ENCODE assay signal across 7 cellular contexts in the genomic region with DNA sequence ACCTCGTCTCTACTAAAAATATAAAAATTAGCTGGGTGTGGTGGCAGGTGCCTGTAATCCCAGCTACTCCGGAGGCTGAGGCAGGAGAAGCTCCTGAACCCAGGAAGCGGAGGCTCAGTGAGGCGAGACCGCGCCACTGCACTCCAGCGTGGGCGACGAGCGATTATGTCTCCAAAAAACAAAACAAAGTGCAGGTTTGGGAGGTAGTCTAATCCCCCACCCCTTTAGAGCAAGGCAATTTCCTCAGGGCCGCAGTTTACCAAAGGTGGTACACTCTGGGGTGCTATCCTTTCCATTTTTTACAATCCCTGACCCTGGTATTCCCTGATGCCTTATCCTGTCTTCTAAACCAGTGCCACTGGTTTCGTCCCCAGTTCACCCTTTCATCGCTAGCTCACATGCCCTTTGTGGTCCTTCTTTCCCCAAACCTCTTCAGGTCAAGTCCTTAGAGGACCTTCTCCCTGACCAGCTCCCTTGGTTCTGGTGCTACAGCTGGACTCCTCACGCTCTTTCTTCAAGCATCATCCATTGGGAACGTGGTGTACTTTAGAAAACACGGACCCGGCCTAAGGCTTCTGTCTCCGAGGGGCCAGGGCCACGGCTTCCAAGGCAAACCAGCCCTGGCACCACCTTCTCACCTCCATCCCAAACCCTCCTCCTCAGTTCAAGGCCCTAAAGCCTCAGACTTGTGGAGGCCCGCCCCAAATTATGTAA. TPM values are rescaled to one million over a fixed set of nuclear protein-coding genes. Genes with fewer than 3 reads are reported as not detected.
DNase-seq lines count a peak whose midpoint lies in the region; FAIRE-seq and TF ChIP-seq lines count a peak whose summit lies in the region.

No MANE protein-coding gene starts in this region.

- no peak for FAIRE-seq in H1 (lab: Jason Lieb, UNC)

- H4K20me1 ChIP-seq in PC-9 (ENCODE audit: insufficient read depth): no peaks in the 10 kb centered on the region
- H4K20me1 ChIP-seq in H1 (replicated peaks in 1 of 2; ENCODE audit: control insufficient read depth in 1 of 2, insufficient read depth in 2 of 2, low read length in 2 of 2): peaks cover 4 to 5% of the 10 kb centered on the region in 2 experiments

- TF ChIP-seq RAD21 in H1 (IDR thresholded peaks at IDR 0.05 in 1 of 2, conservative IDR thresholded peaks at IDR 0.05 in 1 of 2; ENCODE audit: low read depth in 2 of 2, low read length in 2 of 2): no peak

- no peaks in the 10 kb centered on the region for H3K27me3 Mint-ChIP-seq in neural crest cell (ENCODE audit: low read depth)

- H3K79me1 ChIP-seq in H1 (ENCODE audit: low read depth, low read length): peaks cover 9% of the 10 kb centered on the region

- no peak for TF ChIP-seq POLR2A in H1 (IDR thresholded peaks at IDR 0.05; ENCODE audit: control extremely low read depth in 1 of 2, low read depth in 2 of 2, low read length in 2 of 2)

- H3K14ac ChIP-seq in H1 (ENCODE audit: insufficient read length): no peak overlapping the region

- H3K4me3 ChIP-seq in GM12865 (ENCODE audit: low read depth, low read length): peak overlapping the region; percentile 81
- H3K4me3 ChIP-seq in PC-9: peak overlapping the region; percentile 98
- peak overlapping the region; percentile 77 to 98 (median 79) for H3K4me3 ChIP-seq in H1 (ENCODE audit: extremely low read depth in 1 of 4, insufficient read depth in 2 of 4, low read depth in 3 of 4, low read length in 4 of 4)

- no peak overlapping the region for H3K4ac ChIP-seq in H1 (replicated peaks; ENCODE audit: insufficient read length, low read depth, low read length)

- H2BK120ac ChIP-seq in H1 (replicated peaks; ENCODE audit: low read depth, low read length): no peak overlapping the region

- TF ChIP-seq CTCF in GM12865 (IDR thresholded peaks at IDR 0.05; ENCODE audit: insufficient read depth, low read depth, low read length, missing control alignments) (no peak), PC-9 (conservative IDR thresholded peaks at IDR 0.05) (no peak), H1 (IDR thresholded peaks at IDR 0.05; ENCODE audit: control extremely low read depth in 1 of 3, insufficient read depth in 1 of 3, low read depth in 1 of 3, low read length in 3 of 3) (no peak), neural crest cell (conservative IDR thresholded peaks at IDR 0.05) (no peak)

- no peak for DNase-seq in GM12865 (ENCODE audit: low read depth)
- peak in 1 of 2 experiments; percentile 41 for DNase-seq in PC-9
- no peak for DNase-seq in H1 (ENCODE audit: low read depth in 1 of 2, low spot score in 2 of 2)
- no peak for DNase-seq in neural crest cell (ENCODE audit: low read depth, low spot score)
- no peak for DNase-seq in GF-D8 (lab: John Stamatoyannopoulos, UW)
- no peak for DNase-seq in stimulated activated CD4-positive, alpha-beta T cell treated with anti-CD3 and anti-CD28 coated beads, Interleukin-4, amount 100 ng/mL, for 4 hours
- no peak for DNase-seq in D341Med (ENCODE audit: low spot score)

- H3K27ac ChIP-seq in PC-9 (peak overlapping the region; percentile 67), H1 (ENCODE audit: low read depth, low read length) (no peak overlapping the region)

- peaks cover 14% of the 10 kb centered on the region for H3K23me2 ChIP-seq in H1 (ENCODE audit: low read depth, low read length)

- H2BK5ac ChIP-seq in H1 (ENCODE audit: low read depth, low read length): no peak overlapping the region; the same call in 1 of the 2 replicates

- no peaks in the 10 kb centered on the region for H3K9me3 Mint-ChIP-seq in neural crest cell

- H3K4me2 ChIP-seq in PC-9: peak overlapping the region; percentile 96
- H3K4me2 ChIP-seq in H1 (ENCODE audit: insufficient read depth in 1 of 2, low read depth in 2 of 2, low read length in 2 of 2): peak overlapping the region; percentile 75 to 92

- no peak overlapping the region for H4K5ac ChIP-seq in H1 (ENCODE audit: insufficient read length, low read depth, low read length)

- H3K36me3 ChIP-seq in PC-9 (ENCODE audit: low read depth) (peaks cover 20% of the 10 kb centered on the region), H1 (ENCODE audit: control insufficient read depth in 2 of 4, insufficient read depth in 4 of 4, low read length in 3 of 4) (peaks cover 0 to 3% (median 0%) of the 10 kb centered on the region in 4 experiments; a peak in 3 of 8 replicates)

- H3K4me1 Mint-ChIP-seq in neural crest cell: peaks cover 54% of the 10 kb centered on the region

- CTCF ChIA-PET in PC-9 (lab: Charles Lee) (interaction anchor here (1.0 kb wide), 1 partner anchor 12 kb away, joined by 3 read pairs; no protein-coding TSS in a partner anchor), H1 (lab: Charles Lee; ENCODE audit: partially characterized antibody) (interaction anchor here (0.9 to 3.6 kb wide), 8 partner anchors 10 to 85 kb away, joined by 3 to 19 read pairs (median 4); no protein-coding TSS in a partner anchor)

- peak overlapping the region; percentile 36; the same call in 1 of the 2 replicates for H2BK15ac ChIP-seq in H1 (ENCODE audit: low read length)

- H3K9me3 ChIP-seq in PC-9 (ENCODE audit: insufficient read depth, low read depth): no peaks in the 10 kb centered on the region
- no peaks in the 10 kb centered on the region for H3K9me3 ChIP-seq in H1 (ENCODE audit: insufficient read depth in 2 of 2, low read depth in 1 of 2, low read length in 1 of 2)

- H2AFZ ChIP-seq in PC-9: peak overlapping the region; percentile 99
- H2AFZ ChIP-seq in H1 (ENCODE audit: low read length): no peak overlapping the region

- H3K36me3 Mint-ChIP-seq in neural crest cell (ENCODE audit: low read depth): peaks cover 4% of the 10 kb centered on the region

- no peak overlapping the region for H3K23ac ChIP-seq in H1 (ENCODE audit: insufficient read length)

- WGBS in H1 (ENCODE audit: extremely low coverage in 1 of 2, insufficient coverage in 1 of 2, insufficient read length in 1 of 2, insufficient replicate concordance in 2 of 2, low coverage in 1 of 2, low lambda C conversion rate in 2 of 2, missing lambda C conversion rate in 1 of 2), 2 experiments: 76% methylated on average over 20 of the region's 20 CpGs; no CpG with 5 or more reads in 1 of the 2 experiments

- H3K27ac Mint-ChIP-seq in neural crest cell (ENCODE audit: unreplicated experiment): peak overlapping the region; percentile 94

- no TSS peak for BruUV-seq in PC-9 (replicated peaks; lab: Mats Ljungman, UMichigan)

- peaks cover 38% of the 10 kb centered on the region for H3F3A ChIP-seq in PC-9 (ENCODE audit: insufficient read depth, low read depth)

- H2AK5ac ChIP-seq in H1 (ENCODE audit: low read depth, low read length): no peak overlapping the region

- H3K4me3 Mint-ChIP-seq in neural crest cell: peak overlapping the region; percentile 97

- no peaks in the 10 kb centered on the region for H3K9me2 ChIP-seq in PC-9 (ENCODE audit: insufficient read depth)

- H4K8ac ChIP-seq in H1 (ENCODE audit: extremely low read depth, insufficient read depth, low read length): no peak overlapping the region

- intact Hi-C loops in PC-9 (cut with micrococcal nuclease; ENCODE audit: unreplicated experiment): loop anchor here (1.0 to 10.0 kb wide), 3 partner anchors 13 to 940 kb away; partner anchors contain the start of gene DHCR24

- peak overlapping the region in 1 of 4 experiments; percentile 10; a peak in 2 of 7 replicates for H3K9ac ChIP-seq in H1 (replicated peaks in 1 of 4; ENCODE audit: extremely low read depth in 1 of 4, low read depth in 3 of 4, low read length in 3 of 4)

- H3K56ac ChIP-seq in H1 (replicated peaks; ENCODE audit: insufficient read length, low read depth, low read length): no peak overlapping the region

- H3K27me3 ChIP-seq in PC-9 (ENCODE audit: insufficient read depth, low read depth) (no peaks in the 10 kb centered on the region), H1 (replicated peaks in 1 of 4; ENCODE audit: control insufficient read depth in 3 of 4, extremely low read depth in 1 of 4, insufficient read depth in 3 of 4, low read length in 3 of 4) (no peaks in the 10 kb centered on the region)

- H3K18ac ChIP-seq in H1 (ENCODE audit: extremely low read depth, low read length): 0 out of 2 replicates have a peak overlapping the region, but pooled peaks have one; percentile 41

- no peak for TF ChIP-seq EP300 in H1 (IDR thresholded peaks at IDR 0.05; ENCODE audit: borderline replicate concordance in 1 of 2, low read depth in 2 of 2, low read length in 2 of 2)

- H2BK20ac ChIP-seq in H1 (ENCODE audit: low read length): no peak overlapping the region

- no peak overlapping the region for H2BK12ac ChIP-seq in H1 (ENCODE audit: low read depth, low read length)

- H3K79me2 ChIP-seq in PC-9 (ENCODE audit: low read depth) (peaks cover 65% of the 10 kb centered on the region), H1 (ENCODE audit: control insufficient read depth in 1 of 2, insufficient read depth in 2 of 2, low read length in 2 of 2) (peaks cover 0 to 40% of the 10 kb centered on the region in 2 experiments; a peak in 2 of 4 replicates)

- POLR2A ChIA-PET in PC-9 (lab: Charles Lee; ENCODE audit: unreplicated experiment) (interaction anchor here (0.5 to 0.8 kb wide), 4 partner anchors 66 to 1192 kb away, joined by 3 to 8 read pairs (median 5); no protein-coding TSS in a partner anchor), H1 (lab: Charles Lee; ENCODE audit: partially characterized antibody) (interaction anchor here (1.3 to 2.1 kb wide), 4 partner anchors 12 to 31 kb away, joined by 4 to 6 read pairs (median 4); no protein-coding TSS in a partner anchor)

- peaks cover 47% of the 10 kb centered on the region for H3K4me1 ChIP-seq in PC-9 (replicated peaks; ENCODE audit: insufficient read depth)
- peaks cover 4 to 13% (median 7%) of the 10 kb centered on the region in 4 experiments for H3K4me1 ChIP-seq in H1 (replicated peaks in 1 of 4; ENCODE audit: control insufficient read depth in 3 of 4, insufficient read depth in 4 of 4, low read length in 3 of 4)

- H4K91ac ChIP-seq in H1 (replicated peaks; ENCODE audit: insufficient read length, low read length): no peak overlapping the region

RNA-seq across cellular contexts. Expression of gene IFT25, which starts 0.9 kb away (rescaled TPM):
- 98.8 and 128 TPM in 2 replicates for total RNA-seq in PC-9 (2021)
- 29.7 and 36.3 TPM in 2 replicates for total RNA-seq in H1 (2021; fragmentation: NEBNext Ultra II Directional; extraction: Animal tissue kit (Norgen Biotek cat#: 25700))
- 11.3 and 15.0 TPM in 2 replicates for polyA plus RNA-seq in H1 (2011; rRNA removed)
- 22.9 TPM for polyA plus RNA-seq in H1 (2011; cell fraction: cytosol; rRNA removed)
- polyA plus RNA-seq in H1 (2011; cell fraction: nucleus; rRNA removed): 7.7 TPM
- polyA plus RNA-seq in H1 (2012, experiment 1 of 2): 26.8 to 58.2 TPM (median 33.2 TPM) in 4 replicates
- polyA plus RNA-seq in H1 (2012, experiment 2 of 2): 24.3 TPM
- polyA plus RNA-seq in H1 (2013, experiment 1 of 2): 40.4 TPM
- polyA plus RNA-seq in H1 (2013, experiment 2 of 2): 42.1 TPM
- 4.2 and 5.5 TPM in 2 replicates for polyA minus RNA-seq in H1 (2011; rRNA and poly(A)+ RNA removed)
- 6.2 TPM for polyA minus RNA-seq in H1 (2011; cell fraction: cytosol; rRNA and poly(A)+ RNA removed)
- polyA minus RNA-seq in H1 (2011; cell fraction: nucleus; rRNA and poly(A)+ RNA removed): 9.7 TPM
- total RNA-seq in neural crest cell: 41.0 and 41.1 TPM in 2 replicates

RNA-seq across cellular contexts. Expression of gene LRRC42, which starts 1.5 kb away (rescaled TPM):
- total RNA-seq in PC-9 (2021) (78.7 and 82.7 TPM in 2 replicates), neural crest cell (45.4 and 45.8 TPM in 2 replicates)
- total RNA-seq in H1 (2021; fragmentation: NEBNext Ultra II Directional; extraction: Animal tissue kit (Norgen Biotek cat#: 25700)): 54.1 and 54.6 TPM in 2 replicates
- 30.4 and 38.2 TPM in 2 replicates for polyA plus RNA-seq in H1 (2011; rRNA removed)
- polyA plus RNA-seq in H1 (2011; cell fraction: cytosol; rRNA removed): 45.0 TPM
- 29.2 TPM for polyA plus RNA-seq in H1 (2011; cell fraction: nucleus; rRNA removed)
- 48.6 to 70.3 TPM (median 52.5 TPM) in 4 replicates for polyA plus RNA-seq in H1 (2012, experiment 1 of 2)
- polyA plus RNA-seq in H1 (2012, experiment 2 of 2): 52.2 TPM
- polyA plus RNA-seq in H1 (2013, experiment 1 of 2): 31.2 TPM
- 29.3 TPM for polyA plus RNA-seq in H1 (2013, experiment 2 of 2)
- polyA minus RNA-seq in H1 (2011; rRNA and poly(A)+ RNA removed): 42.0 and 44.6 TPM in 2 replicates
- 24.8 TPM for polyA minus RNA-seq in H1 (2011; cell fraction: cytosol; rRNA and poly(A)+ RNA removed)
- 18.2 TPM for polyA minus RNA-seq in H1 (2011; cell fraction: nucleus; rRNA and poly(A)+ RNA removed)

RNA-seq across cellular contexts. Expression of gene DIO1, which starts 50.6 kb away (rescaled TPM):
- total RNA-seq in PC-9 (2021) (not detected in 2 replicates), neural crest cell (not detected in 2 replicates)
- total RNA-seq in H1 (2021; fragmentation: NEBNext Ultra II Directional; extraction: Animal tissue kit (Norgen Biotek cat#: 25700)): not detected in 2 replicates
- 0.14 and 0.39 TPM in 2 replicates for polyA plus RNA-seq in H1 (2011; rRNA removed)
- polyA plus RNA-seq in H1 (2011; cell fraction: cytosol; rRNA removed): 0.17 TPM
- polyA plus RNA-seq in H1 (2011; cell fraction: nucleus; rRNA removed): not detected
- 0.11 to 0.15 TPM in 2 of 4 replicates, not detected in the others for polyA plus RNA-seq in H1 (2012, experiment 1 of 2)
- not detected for polyA plus RNA-seq in H1 (2012, experiment 2 of 2)
- 0.08 TPM for polyA plus RNA-seq in H1 (2013, experiment 1 of 2)
- polyA plus RNA-seq in H1 (2013, experiment 2 of 2): 0.11 TPM
- 0.44 and 0.50 TPM in 2 replicates for polyA minus RNA-seq in H1 (2011; rRNA and poly(A)+ RNA removed)
- polyA minus RNA-seq in H1 (2011; cell fraction: cytosol; rRNA and poly(A)+ RNA removed): not detected
- not detected for polyA minus RNA-seq in H1 (2011; cell fraction: nucleus; rRNA and poly(A)+ RNA removed)

RNA-seq across cellular contexts. Expression of gene YIPF1, which starts 55.0 kb away (rescaled TPM):
- total RNA-seq in PC-9 (2021) (23.3 and 26.1 TPM in 2 replicates), neural crest cell (22.2 and 25.7 TPM in 2 replicates)
- total RNA-seq in H1 (2021; fragmentation: NEBNext Ultra II Directional; extraction: Animal tissue kit (Norgen Biotek cat#: 25700)): 31.8 and 32.6 TPM in 2 replicates
- 31.3 and 53.7 TPM in 2 replicates for polyA plus RNA-seq in H1 (2011; rRNA removed)
- polyA plus RNA-seq in H1 (2011; cell fraction: cytosol; rRNA removed): 39.1 TPM
- 22.8 TPM for polyA plus RNA-seq in H1 (2011; cell fraction: nucleus; rRNA removed)
- polyA plus RNA-seq in H1 (2012, experiment 1 of 2): 29.4 to 42.3 TPM (median 32.9 TPM) in 4 replicates
- polyA plus RNA-seq in H1 (2012, experiment 2 of 2): 26.2 TPM
- 49.0 TPM for polyA plus RNA-seq in H1 (2013, experiment 1 of 2)
- 52.1 TPM for polyA plus RNA-seq in H1 (2013, experiment 2 of 2)
- polyA minus RNA-seq in H1 (2011; rRNA and poly(A)+ RNA removed): 41.7 and 56.8 TPM in 2 replicates
- 15.0 TPM for polyA minus RNA-seq in H1 (2011; cell fraction: cytosol; rRNA and poly(A)+ RNA removed)
- 13.3 TPM for polyA minus RNA-seq in H1 (2011; cell fraction: nucleus; rRNA and poly(A)+ RNA removed)
